In genomic region chr20:56986931-56987720, GRCh38 we compare ENCODE assay signal across 14 cellular contexts.
"Had no signal": no experiment of that assay in that cellular context is flagged by ENCODE, and none has a peak within 500 bp of the region (broad histone marks: within the 10 kb centered on the region; RNA-seq: fewer than 3 reads in every experiment).

No MANE protein-coding gene starts in this region.

- ATAC-seq: gastroesophageal sphincter, left ventricle myocardium superior, psoas muscle had no signal

- H3K4me3 ChIP-seq: dorsolateral prefrontal cortex, esophagus squamous epithelium, gastroesophageal sphincter, psoas muscle, sigmoid colon had no signal

- DNase-seq: activated CD4-positive, alpha-beta T cell treated with anti-CD3 and anti-CD28 coated beads, Interleukin-2, amount 50 U/mL, for 4 hours; activated CD4-positive, CD25-positive, alpha-beta regulatory T cell treated with anti-CD3 and anti-CD28 coated beads, Interleukin-2, amount 50 U/mL, for 72 hours; activated T-cell treated with anti-CD3 and anti-CD28 coated beads, Interleukin-2, amount 50 U/mL, for 1 hour; amniotic stem cell; cerebellar nuclear complex; dorsolateral prefrontal cortex; esophagus squamous epithelium; left ventricle myocardium superior; mesendoderm; psoas muscle; sigmoid colon; stimulated activated CD4-positive, alpha-beta T cell treated with anti-CD3 and anti-CD28 coated beads, Interleukin-12 subunit alpha, Interleukin-12 subunit beta, amount 100 ng/mL, for 4 hours; stimulated activated naive CD4-positive, alpha-beta T cell had no signal
